ENCODE assay signal across 8 cellular contexts in genomic region chr4:126604273-126604867, GRCh38.
DNase-seq lines count a peak whose midpoint lies in the region; ATAC-seq and TF ChIP-seq lines count a peak whose summit lies in the region.

No MANE protein-coding gene starts in this region.

- intact Hi-C loops in colonic mucosa (cut with DNase I): loop anchor here (10.0 kb wide), 1 partner anchor 1290 kb away; the partner anchor contains the start of gene FAT4

- DNase-seq in Ammon's horn (ENCODE audit: low spot score) (peak; percentile 57), NCI-H2227 (lab: John Stamatoyannopoulos, UW; ENCODE audit: unreplicated experiment) (peak; percentile 51), colonic mucosa (no peak), midbrain (lab: John Stamatoyannopoulos, UW) (peak; percentile 55), NCI-H146 (lab: John Stamatoyannopoulos, UW) (no peak)

- ATAC-seq in GM21619 (IDR thresholded peaks at IDR 0.05; ENCODE audit: unreplicated experiment): peak; percentile 75
- no peak for ATAC-seq in GM21737 (IDR thresholded peaks at IDR 0.05; ENCODE audit: unreplicated experiment)
- ATAC-seq in esophagus mucosa: no peak

- no peaks in the 10 kb centered on the region for H3K36me3 ChIP-seq in colonic mucosa

- TF ChIP-seq CTCF in colonic mucosa (IDR thresholded peaks at IDR 0.05): peak; percentile 33

- no peaks in the 10 kb centered on the region for H3K27me3 ChIP-seq in colonic mucosa

- no peak overlapping the region for H3K4me3 ChIP-seq in colonic mucosa

- H3K4me1 ChIP-seq in colonic mucosa: no peaks in the 10 kb centered on the region

- no peak overlapping the region for H3K9ac ChIP-seq in colonic mucosa (ENCODE audit: low read depth in 2 of 2, low read length in 2 of 2)

- no peak overlapping the region for H3K27ac ChIP-seq in colonic mucosa

- H3K9me3 ChIP-seq in colonic mucosa: no peaks in the 10 kb centered on the region

Comparison
In these comparisons a context has a peak if more than half of its experiments do, and no peak if none do; other contexts are left out.
1. DNase-seq: peak in Ammon's horn (single experiment), NCI-H2227 (single experiment) and midbrain (single experiment); none in colonic mucosa (single experiment) and NCI-H146 (single experiment).